ENCODE assay signal across 8 cellular contexts in the genomic region with DNA sequence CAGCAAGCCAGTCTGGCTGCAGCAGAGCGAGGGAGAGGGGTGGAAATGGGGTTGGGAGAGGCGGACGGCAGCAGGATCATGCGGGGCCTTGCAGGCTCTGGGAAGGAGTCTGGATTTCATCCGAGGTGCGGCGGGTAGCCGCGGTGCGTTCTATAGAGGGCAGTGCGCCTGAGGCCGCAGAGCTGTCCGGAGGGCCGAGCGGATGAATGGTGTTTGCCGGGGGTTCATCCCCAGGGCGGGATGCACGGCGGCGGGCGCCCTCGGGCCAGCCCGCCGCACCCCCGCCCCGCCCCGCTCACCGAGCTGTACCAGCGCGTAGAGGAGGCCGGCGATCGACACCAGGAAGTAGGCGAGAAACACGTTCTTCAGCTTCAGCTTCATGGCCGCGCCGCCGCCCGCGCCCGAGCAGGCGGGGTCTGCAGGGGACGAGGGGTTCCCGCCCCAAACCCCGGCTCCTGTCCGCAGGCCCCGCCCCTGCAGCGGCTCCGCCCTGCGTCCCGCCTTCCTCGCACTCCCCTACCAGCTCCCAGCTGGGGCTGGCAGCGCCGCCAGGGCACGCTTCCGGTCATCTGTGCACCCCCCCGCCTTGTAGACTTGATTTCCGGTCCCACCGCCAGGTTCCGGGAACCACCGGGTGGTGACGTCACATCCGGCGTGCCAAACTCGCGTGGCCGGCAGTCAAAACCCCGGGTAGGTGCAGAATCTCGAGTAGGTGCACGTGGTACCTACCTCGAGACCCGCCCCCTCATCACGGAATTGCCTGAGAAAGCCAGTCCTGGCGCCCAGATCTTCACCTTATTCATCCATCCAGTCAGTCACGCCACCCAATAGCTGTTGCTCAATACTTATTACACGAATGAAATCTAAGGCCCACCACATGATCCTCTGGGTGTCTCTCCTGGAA. TPM values are rescaled to one million over a fixed set of nuclear protein-coding genes. Genes with fewer than 3 reads are reported as not detected.
A peak's percentile ranks its signal among the peaks of the same experiment; 100 is the strongest.
DNase-seq lines count a peak whose midpoint lies in the region; ATAC-seq, FAIRE-seq and TF ChIP-seq lines count a peak whose summit lies in the region.

A gene (minus strand): TSS at position 420 of the 904 bp plus-strand sequence. CDS start 39 bp downstream, at position 381.

- H3K4me3 ChIP-seq in right atrium auricular region (peak within 1 kb of the TSS; percentile 56 to 90), psoas muscle (peak within 1 kb of the TSS; percentile 79)

- peaks cover 23% of the 10 kb centered on the region for H3K36me3 ChIP-seq in right atrium auricular region
- H3K36me3 ChIP-seq in psoas muscle (ENCODE audit: insufficient read depth in 1 of 2, low read depth in 1 of 2), result peaks cover 2 to 39% of the 10 kb centered on the region in 2 donors

- H3K27me3 ChIP-seq in right atrium auricular region, result no peaks in the 10 kb centered on the region
- no peaks in the 10 kb centered on the region for H3K27me3 ChIP-seq in psoas muscle (ENCODE audit: insufficient read depth in 3 of 3, low read length in 2 of 3)

- TF ChIP-seq CTCF in right atrium auricular region (IDR thresholded peaks at IDR 0.05) (no peak), psoas muscle (IDR thresholded peaks at IDR 0.05) (no peak)

- H3K27ac ChIP-seq in angular gyrus (ENCODE audit: low read depth, low read length) (peak within 1 kb of the TSS; percentile 89), right atrium auricular region (peak within 1 kb of the TSS; percentile 83 to 84), psoas muscle (peak within 1 kb of the TSS; percentile 93)

- H3K4me1 ChIP-seq in right atrium auricular region (peaks cover 0 to 21% of the 10 kb centered on the region in 2 donors), psoas muscle (peaks cover 21% of the 10 kb centered on the region)

- peak; percentile 94 to 95 for DNase-seq in NCI-H187 (lab: John Stamatoyannopoulos, UW)
- DNase-seq in T-helper 2 cell, result peak; percentile 89 to 98 (median 97)
- peak; percentile 98 for DNase-seq in right atrium auricular region (ENCODE audit: low spot score)
- peak; percentile 99 for DNase-seq in psoas muscle
- DNase-seq in urothelium cell line (ENCODE audit: low spot score), result peak; percentile 99

- H3K9me3 ChIP-seq in right atrium auricular region, result no peaks in the 10 kb centered on the region
- no peaks in the 10 kb centered on the region for H3K9me3 ChIP-seq in psoas muscle

- no peak for FAIRE-seq in urothelium cell line (lab: Jason Lieb, UNC)

- WGBS in psoas muscle, 3 donors, result 0 to 1% (median 1%) methylated on average over 46 to 77 of the region's 77 CpGs

- intact Hi-C loops in psoas muscle (cut with DNase I), result no loop called here

- ATAC-seq in GM18498 (IDR thresholded peaks at IDR 0.05; ENCODE audit: unreplicated experiment) (peak; percentile 95), HG02938 (IDR thresholded peaks at IDR 0.05; ENCODE audit: unreplicated experiment) (peak; percentile 88), psoas muscle (peak; percentile 97 to 99 (median 98))

RNA-seq across cellular contexts. Expression of the gene that starts here (rescaled TPM):
- 10 to 100 TPM; 12.7 to 14.0 TPM for total RNA-seq in right atrium auricular region
- 10 to 100 TPM in 3 of 4 donors, 1 to 10 TPM in 1; 7.4 to 11.8 (median 11.0) TPM for total RNA-seq in psoas muscle
- 10 to 100 TPM; 11.7 to 37.6 (median 20.0) TPM for polyA plus RNA-seq in psoas muscle

Comparison
In these comparisons a context has a peak if more than half of its experiments do, and no peak if none do; other contexts are left out.
1. Peak in every context shown above with its lines: DNase-seq, ATAC-seq, H3K4me3 ChIP-seq and H3K27ac ChIP-seq.